Comparison of ENCODE assay signal across 9 cellular contexts in the genomic region with DNA sequence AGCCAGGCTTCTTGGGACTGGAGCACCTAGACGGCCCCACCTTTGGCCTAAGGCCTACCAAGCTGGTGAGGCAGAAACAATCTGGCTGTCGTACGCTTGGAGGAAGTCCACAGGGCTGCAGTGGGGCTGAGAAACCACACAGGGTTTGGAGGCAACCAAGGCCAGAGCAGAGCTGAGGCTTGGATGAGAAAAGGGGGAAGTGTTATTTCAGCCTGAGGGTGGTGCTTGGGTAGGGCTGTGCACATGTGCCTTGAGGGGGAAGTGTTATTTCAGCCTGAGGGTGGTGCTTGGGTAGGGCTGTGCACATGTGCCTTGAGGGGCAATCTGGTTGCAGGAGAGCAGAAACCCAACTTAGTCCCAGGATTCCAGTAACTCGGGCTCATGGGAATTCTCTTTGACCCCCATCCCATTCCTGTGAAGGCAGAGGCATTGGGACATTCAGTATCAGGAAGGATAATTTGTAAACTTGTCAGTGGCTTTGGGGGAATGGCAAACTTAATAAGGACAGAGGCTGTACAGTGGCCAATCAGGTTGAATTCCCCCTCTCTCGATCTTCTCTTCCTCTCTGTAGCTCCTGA. TPM values are rescaled to one million over a fixed set of nuclear protein-coding genes. Genes with fewer than 3 reads are reported as not detected.
DNase-seq lines count a peak whose midpoint lies in the region; ATAC-seq and TF ChIP-seq lines count a peak whose summit lies in the region.
"Had no signal": no experiment of that assay in that cellular context is flagged by ENCODE, and none has a peak within 500 bp of the region (broad histone marks: within the 10 kb centered on the region; RNA-seq: fewer than 3 reads in every experiment).

No MANE protein-coding gene starts in this region.

- no peaks in the 10 kb centered on the region for H3K9me3 Mint-ChIP-seq in Calu3 (ENCODE audit: low read depth, unreplicated experiment)

- no peaks in the 10 kb centered on the region for H3K4me1 Mint-ChIP-seq in Calu3 (ENCODE audit: low read depth, unreplicated experiment)

- intact Hi-C loops in Calu3 (cut with micrococcal nuclease; ENCODE audit: unreplicated experiment) = no loop called here

- H3K4me3 Mint-ChIP-seq in Calu3 (ENCODE audit: low read depth, unreplicated experiment) = peak overlapping the region; percentile 62

- ATAC-seq in GM19328 (IDR thresholded peaks at IDR 0.05; ENCODE audit: unreplicated experiment) (peak; percentile 56), HG03196 (IDR thresholded peaks at IDR 0.05; ENCODE audit: unreplicated experiment) (peak; percentile 40)

- CTCF ChIA-PET in Calu3 (lab: Charles Lee) = no interaction called here

- DNase-seq in Calu3 = peak; percentile 6
- peak; percentile 93 for DNase-seq in SKM-1 treated with dmso at 0.1 percent for 144 hours (lab: John Stamatoyannopoulos, UW; ENCODE audit: unreplicated experiment)
- peak; percentile 76 for DNase-seq in germinal center (ENCODE audit: low spot score)
- no peak for DNase-seq in AG20443 (ENCODE audit: low spot score)
- no peak for DNase-seq in ecto neural progenitor cell (ENCODE audit: low spot score)

- H3K27ac Mint-ChIP-seq in Calu3 (ENCODE audit: unreplicated experiment) = no peak overlapping the region

- BruUV-seq in Calu3 (replicated peaks; lab: Mats Ljungman, UMichigan) = no TSS peak

- H3K4me3 ChIP-seq in skin epidermis = peak overlapping the region in 4 of 7 experiments; percentile 57 to 64 (median 60)

- no peak for TF ChIP-seq CTCF in Calu3 (IDR thresholded peaks at IDR 0.05; ENCODE audit: unreplicated experiment)

- peak overlapping the region in 9 of 21 experiments; percentile 6 to 79 (median 43) for H3K27ac ChIP-seq in skin epidermis

- peaks cover 47% of the 10 kb centered on the region for H3K27me3 Mint-ChIP-seq in Calu3 (ENCODE audit: unreplicated experiment)

- H3K36me3 Mint-ChIP-seq in Calu3 (ENCODE audit: insufficient read depth, unreplicated experiment) = peaks cover 7% of the 10 kb centered on the region

RNA-seq across cellular contexts. Expression of gene FBXO41, which starts 1.0 kb away (rescaled TPM):
- 15.0 and 16.1 TPM in 2 replicates for total RNA-seq in Calu3 (2022)

RNA-seq across cellular contexts. Expression of gene EGR4, which starts 8.1 kb away (rescaled TPM):
- 0.68 and 0.81 TPM in 2 replicates for total RNA-seq in Calu3 (2022)
- total RNA-seq: RPMI7951 had no signal

RNA-seq across cellular contexts. Expression of gene CCT7, which starts 51.1 kb away (rescaled TPM):
- 394 and 403 TPM in 2 replicates for total RNA-seq in Calu3 (2022)

RNA-seq across cellular contexts. Expression of gene PRADC1, which starts 52.2 kb away (rescaled TPM):
- 13.2 and 13.8 TPM in 2 replicates for total RNA-seq in Calu3 (2022)

Comparison
In these comparisons a context has a peak if more than half of its experiments do, and no peak if none do; other contexts are left out.
1. DNase-seq: peak in Calu3 (single experiment), SKM-1 treated with dmso at 0.1 percent for 144 hours (single experiment) and germinal center (single experiment); none in AG20443 (single experiment) and ecto neural progenitor cell (single experiment).